Comparison of ENCODE assay signal across 8 cellular contexts in genomic region chr2:16756831-16757644, GRCh38.
DNase-seq lines count a peak whose midpoint lies in the region; ATAC-seq and TF ChIP-seq lines count a peak whose summit lies in the region.

No MANE protein-coding gene starts in this region.

- no peaks in the 10 kb centered on the region for H3K9me2 ChIP-seq in PC-3 (replicated peaks; ENCODE audit: low read length)
- H3K9me2 ChIP-seq in neural cell (ENCODE audit: insufficient read depth, low read length): no peaks in the 10 kb centered on the region

- H3K79me2 ChIP-seq in PC-3 (ENCODE audit: low read length) (no peaks in the 10 kb centered on the region), neural cell (replicated peaks; ENCODE audit: insufficient read depth, low read length) (no peaks in the 10 kb centered on the region)

- TF ChIP-seq EP300 in neural cell (conservative IDR thresholded peaks at IDR 0.05; ENCODE audit: poor library complexity, severe bottlenecking) (peak; percentile 28), stomach (IDR thresholded peaks at IDR 0.05) (no peak)

- H3K36me3 ChIP-seq in PC-3 (ENCODE audit: low read depth, low read length) (no peaks in the 10 kb centered on the region), neural cell (ENCODE audit: insufficient read depth, low read length) (no peaks in the 10 kb centered on the region), stomach (no peaks in the 10 kb centered on the region)

- H4K20me1 ChIP-seq in PC-3 (ENCODE audit: low read length) (no peaks in the 10 kb centered on the region), neural cell (ENCODE audit: insufficient read depth) (no peaks in the 10 kb centered on the region)

- no TSS peak for BruUV-seq in PC-3 (replicated peaks; lab: Mats Ljungman, UMichigan)

- TF ChIP-seq POLR2A in stomach (IDR thresholded peaks at IDR 0.05): no peak

- DNase-seq in DMS53 (lab: John Stamatoyannopoulos, UW): peak; percentile 74
- peak; percentile 65 for DNase-seq in HuH-7 (ENCODE audit: low spot score)
- peak; percentile 62 for DNase-seq in PC-3
- peak; percentile 70 to 77 for DNase-seq in activated T-cell treated with anti-CD3 and anti-CD28 coated beads, Interleukin-2, amount 50 U/mL, for 48 hours
- DNase-seq in fibroblast of pulmonary artery (ENCODE audit: low read depth): peak; percentile 81
- DNase-seq in stomach: peak; percentile 84

- H3K27ac ChIP-seq in PC-3 (ENCODE audit: low read length) (no peak overlapping the region), neural cell (ENCODE audit: low read length) (no peak overlapping the region), stomach (peak overlapping the region in 1 of 5 donors; percentile 34)

- no peak overlapping the region for H3K4me3 ChIP-seq in PC-3 (ENCODE audit: low read length)
- H3K4me3 ChIP-seq in fibroblast of pulmonary artery (replicated peaks; ENCODE audit: low read depth, low read length): no peak overlapping the region
- no peak overlapping the region for H3K4me3 ChIP-seq in neural cell (ENCODE audit: low read length)
- no peak overlapping the region for H3K4me3 ChIP-seq in stomach

- ATAC-seq in GM21447 (IDR thresholded peaks at IDR 0.05; ENCODE audit: unreplicated experiment) (peak; percentile 95), PC-3 (peak; percentile 57)

- peak; percentile 100 for TF ChIP-seq RAD21 in neural cell (conservative IDR thresholded peaks at IDR 0.05)

- no peak overlapping the region for H2AFZ ChIP-seq in PC-3 (ENCODE audit: low read length)
- H2AFZ ChIP-seq in neural cell (ENCODE audit: low read depth, low read length): no peak overlapping the region

- no peak overlapping the region for H3K9ac ChIP-seq in PC-3 (ENCODE audit: low read length)
- no peak overlapping the region for H3K9ac ChIP-seq in neural cell (ENCODE audit: low read length)

- CTCF ChIA-PET in PC-3 (lab: Charles Lee): no interaction called here

- intact Hi-C loops in PC-3 (cut with micrococcal nuclease): loop anchor here (2.0 to 5.0 kb wide), 2 partner anchors 145 to 1120 kb away; no protein-coding TSS in a partner anchor
- intact Hi-C loops in stomach (cut with DNase I; ENCODE audit: low total_unique reads): loop anchor here (5.0 kb wide), 1 partner anchor 145 kb away; no protein-coding TSS in a partner anchor

- H3K4me1 ChIP-seq in PC-3 (ENCODE audit: insufficient read depth, low read length): no peaks in the 10 kb centered on the region
- peaks cover 0 to 16% (median 5%) of the 10 kb centered on the region in 4 donors for H3K4me1 ChIP-seq in stomach

- peaks cover 21% of the 10 kb centered on the region for H3K27me3 ChIP-seq in PC-3 (ENCODE audit: low read length)
- H3K27me3 ChIP-seq in neural cell (ENCODE audit: insufficient read depth, low read depth, low read length): no peaks in the 10 kb centered on the region
- H3K27me3 ChIP-seq in stomach: no peaks in the 10 kb centered on the region

- 23 to 34% (median 25%) methylated on average over 21 of the region's 21 CpGs for WGBS in stomach, 5 donors

- H3F3A ChIP-seq in PC-3 (ENCODE audit: low read length, unreplicated experiment) (no peaks in the 10 kb centered on the region), neural cell (ENCODE audit: insufficient read depth, low read length, poor library complexity, severe bottlenecking) (no peaks in the 10 kb centered on the region)

- no peaks in the 10 kb centered on the region for H3K9me3 ChIP-seq in PC-3 (ENCODE audit: low read length)
- H3K9me3 ChIP-seq in neural cell (ENCODE audit: low read length): no peaks in the 10 kb centered on the region
- H3K9me3 ChIP-seq in stomach: no peaks in the 10 kb centered on the region

- POLR2A ChIA-PET in PC-3 (lab: Charles Lee; ENCODE audit: unreplicated experiment): no interaction called here

- TF ChIP-seq CTCF in PC-3 (conservative IDR thresholded peaks at IDR 0.05; ENCODE audit: low read depth, low read length) (peak; percentile 91), fibroblast of pulmonary artery (IDR thresholded peaks at IDR 0.05; ENCODE audit: low read length, missing control alignments) (peak; percentile 84), neural cell (IDR thresholded peaks at IDR 0.05; ENCODE audit: poor library complexity, severe bottlenecking) (peak; percentile 99), stomach (IDR thresholded peaks at IDR 0.05) (peak in 6 of 7 experiments; percentile 18 to 95 (median 90))

- H3K4me2 ChIP-seq in PC-3 (ENCODE audit: low read length) (no peak overlapping the region), neural cell (ENCODE audit: low read length) (no peak overlapping the region)

TF ChIP-seq in neural cell, 6 proteins besides CTCF, POLR2A, EP300 and RAD21:
- peak; percentile 100 for TF ChIP-seq SMC3 (conservative IDR thresholded peaks at IDR 0.05; ENCODE audit: poor library complexity)
- no peak for TF ChIP-seq REST (IDR thresholded peaks at IDR 0.05; ENCODE audit: borderline replicate concordance)
TF ChIP-seq in neural cell: peak in this region for 1.
